In genomic region chr21:35297665-35298064, GRCh38 we compare ENCODE assay signal across 20 cellular contexts.
DNase-seq lines count a peak whose midpoint lies in the region; ATAC-seq, FAIRE-seq and TF ChIP-seq lines count a peak whose summit lies in the region.
"Had no signal": no experiment of that assay in that cellular context is flagged by ENCODE, and none has a peak within 500 bp of the region (broad histone marks: within the 10 kb centered on the region; RNA-seq: fewer than 3 reads in every experiment).

No MANE protein-coding gene starts in this region.

- ATAC-seq in K562 (no peak), left ventricle myocardium superior (no peak)
- ATAC-seq in activated naive CD8-positive, alpha-beta T cell treated with anti-CD3 and anti-CD28 coated beads, Interleukin-2, amount 50 U/mL, for 24 hours, result no peak
- ATAC-seq: CD8-positive, alpha-beta T cell; GM12878 had no signal

- in situ Hi-C loops in K562 (cut with MboI), result no loop called here

- H4K20me1 ChIP-seq in K562 (replicated peaks; ENCODE audit: control insufficient read depth, insufficient read depth, low read length), result no peaks in the 10 kb centered on the region
- H4K20me1 ChIP-seq: BLaER1 treated with 17β-estradiol and CSF1 and Interleukin-3, amounts not matched to agents 10 nM and 100 nM had no signal

- H3K4me2 ChIP-seq in K562 (ENCODE audit: insufficient read depth, low read length), result no peak overlapping the region

- FAIRE-seq in K562 (lab: Jason Lieb, UNC), result no peak
- FAIRE-seq: GM12878, H54 had no signal

- no peaks in the 10 kb centered on the region for H3K79me2 ChIP-seq in K562 (ENCODE audit: control insufficient read depth, insufficient read depth, low read length)

- no peak overlapping the region for H3K4me3 Mint-ChIP-seq in activated CD4-positive, alpha-beta T cell treated with anti-CD3 and anti-CD28 coated beads, Interleukin-2, amount 10 ng/mL, durations not matched to agents 24 days and 14 days
- no peak overlapping the region for H3K4me3 Mint-ChIP-seq in neural crest cell
- H3K4me3 Mint-ChIP-seq in activated naive CD8-positive, alpha-beta T cell treated with anti-CD3 and anti-CD28 coated beads, Interleukin-2, amount 50 U/mL, for 24 hours, result no peak overlapping the region
- H3K4me3 Mint-ChIP-seq: B cell; CD8-positive, alpha-beta T cell had no signal

- TF ChIP-seq RAD21 in K562 (CRISPR knock-in tag; conservative IDR thresholded peaks at IDR 0.05 in 1 of 2, IDR thresholded peaks at IDR 0.05 in 1 of 2), result no peak

- TF ChIP-seq EP300 in K562 (IDR thresholded peaks at IDR 0.05; ENCODE audit: low read length), result no peak

- no peak overlapping the region for H3K27ac ChIP-seq in K562 (ENCODE audit: extremely low read depth, low read depth, low read length)
- H3K27ac ChIP-seq: BLaER1 treated with 17β-estradiol and CSF1 and Interleukin-3, amounts not matched to agents 10 nM and 100 nM; GM23248 had no signal

- no peak for TF ChIP-seq CTCF in K562 (IDR thresholded peaks at IDR 0.05 in 2 of 3, conservative IDR thresholded peaks at IDR 0.05 in 1 of 3; ENCODE audit: insufficient read depth in 2 of 3, low read depth in 1 of 3, low read length in 3 of 3)
- TF ChIP-seq CTCF in neural crest cell (conservative IDR thresholded peaks at IDR 0.05), result no peak

- peak; percentile 34 for DNase-seq in activated CD4-positive, alpha-beta T cell treated with anti-CD3 and anti-CD28 coated beads, Interleukin-2, amount 10 ng/mL, durations not matched to agents 24 days and 14 days
- DNase-seq in activated CD4-positive, alpha-beta T cell treated with anti-CD3 and anti-CD28 coated beads, Interleukin-2, amount 50 U/mL, for 4 hours, result no peak
- no peak for DNase-seq in K562 (ENCODE audit: extremely low read depth in 1 of 4, low spot score in 3 of 4)
- DNase-seq in neural crest cell (ENCODE audit: low read depth, low spot score), result no peak
- DNase-seq in left ventricle myocardium superior, result no peak
- no peak for DNase-seq in KG1 (lab: John Stamatoyannopoulos, UW)
- DNase-seq in Kasumi-1 (lab: John Stamatoyannopoulos, UW), result no peak
- no peak for DNase-seq in activated naive CD8-positive, alpha-beta T cell treated with anti-CD3 and anti-CD28 coated beads, Interleukin-2, amount 50 U/mL, for 24 hours
- DNase-seq: 8988T; Calu3; CD8-positive, alpha-beta T cell; DMS53; DND-41; EL; GM23248; HCEC 1CT had no signal

- H3K36me3 ChIP-seq in K562 (ENCODE audit: control insufficient read depth, insufficient read depth, low read length), result no peaks in the 10 kb centered on the region
- H3K36me3 ChIP-seq: BLaER1 treated with 17β-estradiol and CSF1 and Interleukin-3, amounts not matched to agents 10 nM and 100 nM had no signal

- no peaks in the 10 kb centered on the region for H3K9me1 ChIP-seq in K562 (ENCODE audit: control insufficient read depth, insufficient read depth, low read length)

- H3K36me3 Mint-ChIP-seq in activated CD4-positive, alpha-beta T cell treated with anti-CD3 and anti-CD28 coated beads, Interleukin-2, amount 10 ng/mL, durations not matched to agents 24 days and 14 days (ENCODE audit: low read depth), result no peaks in the 10 kb centered on the region
- no peaks in the 10 kb centered on the region for H3K36me3 Mint-ChIP-seq in neural crest cell (ENCODE audit: low read depth)
- H3K36me3 Mint-ChIP-seq in activated naive CD8-positive, alpha-beta T cell treated with anti-CD3 and anti-CD28 coated beads, Interleukin-2, amount 50 U/mL, for 24 hours (ENCODE audit: low read depth), result peaks cover 2% of the 10 kb centered on the region
- H3K36me3 Mint-ChIP-seq: CD8-positive, alpha-beta T cell had no signal

- intact Hi-C loops in activated CD4-positive, alpha-beta T cell treated with anti-CD3 and anti-CD28 coated beads, Interleukin-2, amount 10 ng/mL, durations not matched to agents 24 days and 14 days (cut with micrococcal nuclease), result no loop called here
- intact Hi-C loops in K562 (cut with micrococcal nuclease), result no loop called here
- intact Hi-C loops in left ventricle myocardium superior (cut with micrococcal nuclease), result no loop called here

- peaks cover 2% of the 10 kb centered on the region for H3K4me1 Mint-ChIP-seq in activated CD4-positive, alpha-beta T cell treated with anti-CD3 and anti-CD28 coated beads, Interleukin-2, amount 10 ng/mL, durations not matched to agents 24 days and 14 days
- no peaks in the 10 kb centered on the region for H3K4me1 Mint-ChIP-seq in neural crest cell
- peaks cover 24% of the 10 kb centered on the region for H3K4me1 Mint-ChIP-seq in activated naive CD8-positive, alpha-beta T cell treated with anti-CD3 and anti-CD28 coated beads, Interleukin-2, amount 50 U/mL, for 24 hours
- H3K4me1 Mint-ChIP-seq: B cell had no signal

- H3K4me1 ChIP-seq in K562 (replicated peaks in 1 of 2; ENCODE audit: control insufficient read depth in 2 of 2, insufficient read depth in 2 of 2, low read length in 2 of 2), result no peaks in the 10 kb centered on the region; a peak in 1 of 5 replicates

- H3K9me3 ChIP-seq in K562 (replicated peaks; ENCODE audit: control insufficient read depth, insufficient read depth, low read depth, low read length), result no peaks in the 10 kb centered on the region

- peaks cover 7% of the 10 kb centered on the region for H3K9me3 Mint-ChIP-seq in activated CD4-positive, alpha-beta T cell treated with anti-CD3 and anti-CD28 coated beads, Interleukin-2, amount 10 ng/mL, durations not matched to agents 24 days and 14 days
- no peaks in the 10 kb centered on the region for H3K9me3 Mint-ChIP-seq in neural crest cell
- H3K9me3 Mint-ChIP-seq in activated naive CD8-positive, alpha-beta T cell treated with anti-CD3 and anti-CD28 coated beads, Interleukin-2, amount 50 U/mL, for 24 hours, result peaks cover 8% of the 10 kb centered on the region
- H3K9me3 Mint-ChIP-seq: CD8-positive, alpha-beta T cell had no signal

- no peak overlapping the region for H2AFZ ChIP-seq in K562 (ENCODE audit: low read depth, low read length)
- H2AFZ ChIP-seq: GM23248 had no signal

- no TSS peak for BruUV-seq in K562 (replicated peaks; lab: Mats Ljungman, UMichigan)

- POLR2A ChIA-PET in K562 (lab: Yijun Ruan, JAX), result no interaction called here

- no peak overlapping the region for H3K4me3 ChIP-seq in K562
- H3K4me3 ChIP-seq: BLaER1 treated with 17β-estradiol and CSF1 and Interleukin-3, amounts not matched to agents 10 nM and 100 nM; GM12878; GM23248 had no signal

- 19% methylated on average over 4 of the region's 4 CpGs for WGBS in K562 (ENCODE audit: insufficient coverage, low coverage, missing lambda C conversion rate)

- H3K27ac Mint-ChIP-seq in activated CD4-positive, alpha-beta T cell treated with anti-CD3 and anti-CD28 coated beads, Interleukin-2, amount 10 ng/mL, durations not matched to agents 24 days and 14 days, result no peak overlapping the region
- peak overlapping the region; percentile 7 for H3K27ac Mint-ChIP-seq in neural crest cell (ENCODE audit: unreplicated experiment)
- no peak overlapping the region for H3K27ac Mint-ChIP-seq in activated naive CD8-positive, alpha-beta T cell treated with anti-CD3 and anti-CD28 coated beads, Interleukin-2, amount 50 U/mL, for 24 hours
- H3K27ac Mint-ChIP-seq: B cell; CD8-positive, alpha-beta T cell had no signal

- H3K27me3 ChIP-seq in K562 (ENCODE audit: control insufficient read depth in 2 of 2, insufficient read depth in 2 of 2, low read length in 2 of 2), result peaks cover 0 to 5% of the 10 kb centered on the region in 2 experiments; a peak in 2 of 5 replicates
- H3K27me3 ChIP-seq: BLaER1 treated with 17β-estradiol and CSF1 and Interleukin-3, amounts not matched to agents 10 nM and 100 nM had no signal

- H3K27me3 Mint-ChIP-seq in activated CD4-positive, alpha-beta T cell treated with anti-CD3 and anti-CD28 coated beads, Interleukin-2, amount 10 ng/mL, durations not matched to agents 24 days and 14 days, result peaks cover 2% of the 10 kb centered on the region
- H3K27me3 Mint-ChIP-seq in neural crest cell (ENCODE audit: low read depth), result no peaks in the 10 kb centered on the region
- H3K27me3 Mint-ChIP-seq in activated naive CD8-positive, alpha-beta T cell treated with anti-CD3 and anti-CD28 coated beads, Interleukin-2, amount 50 U/mL, for 24 hours, result no peaks in the 10 kb centered on the region

- TF ChIP-seq POLR2A in K562 (conservative IDR thresholded peaks at IDR 0.05), result no peak

- CTCF ChIA-PET in K562 (lab: Yijun Ruan, JAX; ENCODE audit: low intra/inter-chr PET ratio), result no interaction called here

- H3K9ac ChIP-seq in K562 (ENCODE audit: insufficient read depth in 1 of 2, low read depth in 2 of 2, low read length in 2 of 2), result no peak overlapping the region
- H3K9ac ChIP-seq: BLaER1 treated with 17β-estradiol and CSF1 and Interleukin-3, amounts not matched to agents 10 nM and 100 nM; GM23248 had no signal

TF ChIP-seq in K562, 482 proteins besides CTCF, POLR2A, EP300 and RAD21:
- TF ChIP-seq RBM39 (optimal IDR thresholded peaks at IDR 0.05; ENCODE audit: low read depth, low read length) (no peak), ZBTB26 (CRISPR knock-in tag; IDR thresholded peaks at IDR 0.05) (peak; percentile 60; the same call in 1 of the 2 replicates), DMBX1 (CRISPR knock-in tag; IDR thresholded peaks at IDR 0.05; ENCODE audit: borderline replicate concordance) (no peak), CREBBP (IDR thresholded peaks at IDR 0.05; ENCODE audit: low read depth, low read length) (no peak), TEAD4 (IDR thresholded peaks at IDR 0.05; ENCODE audit: low read length) (no peak), TEAD4 (CRISPR knock-in tag; IDR thresholded peaks at IDR 0.05; ENCODE audit: borderline replicate concordance) (no peak), NONO (IDR thresholded peaks at IDR 0.05; ENCODE audit: low read depth in 2 of 2, low read length in 1 of 2) (no peak)
